Comparison of ENCODE assay signal across 1 cellular context in the genomic region with DNA sequence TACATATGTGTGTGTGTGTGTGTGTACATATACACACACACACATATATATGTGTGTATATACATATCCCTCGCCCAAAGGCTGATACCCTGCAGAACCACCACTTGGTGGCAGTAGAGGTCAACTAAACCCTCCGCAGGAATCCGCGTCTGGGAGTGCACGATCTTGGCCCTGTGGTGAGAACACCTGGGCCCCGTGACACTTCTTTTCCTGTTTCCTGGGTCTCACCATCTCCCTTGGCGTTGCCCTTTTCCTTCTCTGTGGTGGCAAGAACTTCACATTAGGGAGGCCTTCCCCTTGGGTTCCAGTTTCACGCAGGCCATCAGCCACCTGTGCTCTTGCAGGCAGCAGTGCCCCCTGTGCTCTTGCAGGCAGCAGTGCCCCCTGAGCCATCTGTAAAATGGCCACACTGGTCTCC.
TF ChIP-seq lines count a peak whose summit lies in the region.

No MANE protein-coding gene starts in this region.

TF ChIP-seq in H1, 55 proteins besides CTCF, POLR2A, EP300 and RAD21:
- TF ChIP-seq BRCA1 (IDR thresholded peaks at IDR 0.05; ENCODE audit: low read depth, low read length) = no peak
- no peak for TF ChIP-seq SRF (IDR thresholded peaks at IDR 0.05; ENCODE audit: low read depth, low read length)
- TF ChIP-seq, protein P1, sequence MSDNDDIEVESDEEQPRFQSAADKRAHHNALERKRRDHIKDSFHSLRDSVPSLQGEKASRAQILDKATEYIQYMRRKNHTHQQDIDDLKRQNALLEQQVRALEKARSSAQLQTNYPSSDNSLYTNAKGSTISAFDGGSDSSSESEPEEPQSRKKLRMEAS (IDR thresholded peaks at IDR 0.05) = no peak
- TF ChIP-seq CTBP2 (IDR thresholded peaks at IDR 0.05; ENCODE audit: borderline replicate concordance, insufficient read depth, insufficient read length, low read length) = no peak
- TF ChIP-seq, protein P2, sequence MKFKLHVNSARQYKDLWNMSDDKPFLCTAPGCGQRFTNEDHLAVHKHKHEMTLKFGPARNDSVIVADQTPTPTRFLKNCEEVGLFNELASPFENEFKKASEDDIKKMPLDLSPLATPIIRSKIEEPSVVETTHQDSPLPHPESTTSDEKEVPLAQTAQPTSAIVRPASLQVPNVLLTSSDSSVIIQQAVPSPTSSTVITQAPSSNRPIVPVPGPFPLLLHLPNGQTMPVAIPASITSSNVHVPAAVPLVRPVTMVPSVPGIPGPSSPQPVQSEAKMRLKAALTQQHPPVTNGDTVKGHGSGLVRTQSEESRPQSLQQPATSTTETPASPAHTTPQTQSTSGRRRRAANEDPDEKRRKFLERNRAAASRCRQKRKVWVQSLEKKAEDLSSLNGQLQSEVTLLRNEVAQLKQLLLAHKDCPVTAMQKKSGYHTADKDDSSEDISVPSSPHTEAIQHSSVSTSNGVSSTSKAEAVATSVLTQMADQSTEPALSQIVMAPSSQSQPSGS (IDR thresholded peaks at IDR 0.05; ENCODE audit: low read length) = no peak
- no peak for TF ChIP-seq KDM5A (IDR thresholded peaks at IDR 0.05; ENCODE audit: low read length)
- no peak for TF ChIP-seq SUZ12 (IDR thresholded peaks at IDR 0.05; ENCODE audit: low read length)
- TF ChIP-seq CHD1 (IDR thresholded peaks at IDR 0.05; ENCODE audit: low read depth, low read length) = no peak
- no peak for TF ChIP-seq CEBPB (IDR thresholded peaks at IDR 0.05; ENCODE audit: low read depth, low read length)
- TF ChIP-seq TBP (IDR thresholded peaks at IDR 0.05; ENCODE audit: low read depth, low read length) = no peak
- TF ChIP-seq SP2 (IDR thresholded peaks at IDR 0.05; ENCODE audit: low read length) = no peak
- TF ChIP-seq SP1 (IDR thresholded peaks at IDR 0.05; ENCODE audit: low read depth, low read length) = no peak
- TF ChIP-seq CHD2 (IDR thresholded peaks at IDR 0.05; ENCODE audit: low read length) = no peak
- TF ChIP-seq YY1 (IDR thresholded peaks at IDR 0.05; ENCODE audit: low read depth, low read length) = no peak
